In genomic region chr1:184789899-184790298, GRCh38 we compare ENCODE assay signal across 23 cellular contexts. TPM values are rescaled to one million over a fixed set of nuclear protein-coding genes. Genes with fewer than 3 reads are reported as not detected.
DNase-seq lines count a peak whose midpoint lies in the region; ATAC-seq and TF ChIP-seq lines count a peak whose summit lies in the region.
"Had no signal": no experiment of that assay in that cellular context is flagged by ENCODE, and none has a peak within 500 bp of the region (broad histone marks: within the 10 kb centered on the region; RNA-seq: fewer than 3 reads in every experiment).

No MANE protein-coding gene starts in this region.

- no peaks in the 10 kb centered on the region for H3K36me3 ChIP-seq in SK-N-SH (replicated peaks in 1 of 2; ENCODE audit: control insufficient read depth in 1 of 2, insufficient read depth in 2 of 2, low read length in 1 of 2)
- no peaks in the 10 kb centered on the region for H3K36me3 ChIP-seq in transverse colon
- H3K36me3 ChIP-seq in hepatocyte (replicated peaks; ENCODE audit: insufficient read depth, low read depth): no peaks in the 10 kb centered on the region
- H3K36me3 ChIP-seq in PC-3 (ENCODE audit: low read depth, low read length): no peaks in the 10 kb centered on the region
- H3K36me3 ChIP-seq: BLaER1, SJSA1, thyroid gland had no signal

- BruUV-seq in PC-3 (replicated peaks; lab: Mats Ljungman, UMichigan): no TSS peak

- no peaks in the 10 kb centered on the region for H3K27me3 ChIP-seq in SK-N-SH (ENCODE audit: insufficient read depth)
- H3K27me3 ChIP-seq in transverse colon: no peaks in the 10 kb centered on the region
- H3K27me3 ChIP-seq in hepatocyte: no peaks in the 10 kb centered on the region
- H3K27me3 ChIP-seq in PC-3 (ENCODE audit: low read length): no peaks in the 10 kb centered on the region
- H3K27me3 ChIP-seq: BLaER1, SJSA1, thyroid gland had no signal

- H3K4me3 ChIP-seq in SK-N-SH (ENCODE audit: low read depth in 2 of 2, low read length in 1 of 2) (no peak overlapping the region), transverse colon (no peak overlapping the region), hepatocyte (no peak overlapping the region), PC-3 (ENCODE audit: low read length) (no peak overlapping the region)
- H3K4me3 ChIP-seq: BLaER1, left ventricle myocardium inferior, SJSA1, thyroid gland had no signal

- H3K9ac ChIP-seq in SK-N-SH: no peak overlapping the region
- H3K9ac ChIP-seq in PC-3 (ENCODE audit: low read length): no peak overlapping the region
- H3K9ac ChIP-seq: BLaER1 had no signal

- TF ChIP-seq POLR2A in transverse colon (IDR thresholded peaks at IDR 0.05): no peak

- TF ChIP-seq CTCF in SK-N-SH (IDR thresholded peaks at IDR 0.05): no peak
- TF ChIP-seq CTCF in transverse colon (IDR thresholded peaks at IDR 0.05): no peak
- TF ChIP-seq CTCF in hepatocyte (IDR thresholded peaks at IDR 0.05; ENCODE audit: poor library complexity): no peak
- no peak for TF ChIP-seq CTCF in PC-3 (conservative IDR thresholded peaks at IDR 0.05; ENCODE audit: low read depth, low read length)

- H3K4me2 ChIP-seq in SK-N-SH (no peak overlapping the region), hepatocyte (no peak overlapping the region), PC-3 (ENCODE audit: low read length) (no peak overlapping the region)
- H3K4me2 ChIP-seq: BLaER1 had no signal

- in situ Hi-C loops in transverse colon (cut with MboI; ENCODE audit: low pct_ligation_motif_present in 1 of 4, low pct_unique_long_range_greater_than_20kb in 1 of 4, low sequenced_read_pairs in 3 of 4): loop anchor here in 1 of 4 donors (25.0 kb wide), 1 partner anchor 372 kb away; the partner anchor contains the start of genes SWT1 and TRMT1L

- ATAC-seq in SK-N-SH treated with all-trans-retinoic acid at 6 μM for 48 hours (no peak), PC-3 (no peak)
- ATAC-seq: activated CD4-positive, alpha-beta T cell treated with anti-CD3 and anti-CD28 coated beads for 36 hours; HepG2 had no signal

- H3K4me1 ChIP-seq in SK-N-SH (ENCODE audit: control insufficient read depth in 1 of 2, insufficient read depth in 2 of 2, low read depth in 1 of 2, low read length in 1 of 2) (peaks cover 11 to 27% of the 10 kb centered on the region in 2 experiments), transverse colon (peaks cover 16 to 39% (median 27%) of the 10 kb centered on the region in 4 donors), hepatocyte (ENCODE audit: insufficient read depth) (peaks cover 18% of the 10 kb centered on the region), PC-3 (ENCODE audit: insufficient read depth, low read length) (peaks cover 42% of the 10 kb centered on the region)
- H3K4me1 ChIP-seq: BLaER1, thyroid gland had no signal

- no peaks in the 10 kb centered on the region for H4K20me1 ChIP-seq in SK-N-SH (ENCODE audit: insufficient read depth)
- no peaks in the 10 kb centered on the region for H4K20me1 ChIP-seq in hepatocyte (ENCODE audit: insufficient read depth, poor library complexity, severe bottlenecking)
- H4K20me1 ChIP-seq in PC-3 (ENCODE audit: low read length): no peaks in the 10 kb centered on the region
- H4K20me1 ChIP-seq: BLaER1 had no signal

- POLR2A ChIA-PET in SK-N-SH (lab: Yijun Ruan, JAX) (no interaction called here), PC-3 (lab: Charles Lee; ENCODE audit: unreplicated experiment) (no interaction called here)

- intact Hi-C loops in transverse colon (cut with DNase I; ENCODE audit: low total_unique reads) (no loop called here), PC-3 (cut with micrococcal nuclease) (no loop called here)

- H3K27ac ChIP-seq in SK-N-SH (ENCODE audit: low read depth in 2 of 2, low read length in 1 of 2): peak overlapping the region; percentile 78 to 99; a peak in 3 of 4 replicates
- peak overlapping the region; percentile 10 to 75 (median 50) for H3K27ac ChIP-seq in transverse colon
- H3K27ac ChIP-seq in hepatocyte: no peak overlapping the region
- H3K27ac ChIP-seq in PC-3 (ENCODE audit: low read length): no peak overlapping the region
- H3K27ac ChIP-seq: BLaER1, left ventricle myocardium inferior, SJSA1, thyroid gland had no signal

- no peaks in the 10 kb centered on the region for H3K9me2 ChIP-seq in SK-N-SH
- no peaks in the 10 kb centered on the region for H3K9me2 ChIP-seq in hepatocyte (replicated peaks; ENCODE audit: insufficient read depth)
- H3K9me2 ChIP-seq in PC-3 (replicated peaks; ENCODE audit: low read length): no peaks in the 10 kb centered on the region

- H3K79me2 ChIP-seq in SK-N-SH (ENCODE audit: insufficient read depth): no peaks in the 10 kb centered on the region
- H3K79me2 ChIP-seq in hepatocyte: no peaks in the 10 kb centered on the region
- H3K79me2 ChIP-seq in PC-3 (ENCODE audit: low read length): no peaks in the 10 kb centered on the region

- H2AFZ ChIP-seq in SK-N-SH (ENCODE audit: low read depth) (no peak overlapping the region), hepatocyte (no peak overlapping the region), PC-3 (ENCODE audit: low read length) (no peak overlapping the region)

- H3K9me3 ChIP-seq in SK-N-SH (no peaks in the 10 kb centered on the region), transverse colon (peaks cover 0 to 3% of the 10 kb centered on the region in 2 donors), hepatocyte (ENCODE audit: low read depth) (no peaks in the 10 kb centered on the region), PC-3 (ENCODE audit: low read length) (no peaks in the 10 kb centered on the region)
- H3K9me3 ChIP-seq: SJSA1, thyroid gland had no signal

- no peak for TF ChIP-seq RAD21 in SK-N-SH (IDR thresholded peaks at IDR 0.05; ENCODE audit: low read length)

- TF ChIP-seq EP300 in SK-N-SH (IDR thresholded peaks at IDR 0.05; ENCODE audit: borderline replicate concordance in 1 of 2, low read depth in 1 of 2, low read length in 1 of 2) (no peak), transverse colon (IDR thresholded peaks at IDR 0.05; ENCODE audit: low read depth) (no peak)

- CTCF ChIA-PET in SK-N-SH (lab: Yijun Ruan, JAX): interaction anchor here (1.6 to 2.8 kb wide), 2 partner anchors 8 to 17 kb away, joined by 3 to 14 read pairs; no protein-coding TSS in a partner anchor
- CTCF ChIA-PET in PC-3 (lab: Charles Lee): no interaction called here

- DNase-seq in SK-N-SH (no peak), NCI-H524 (lab: John Stamatoyannopoulos, UW) (peak; percentile 35 to 69), fibroblast of peridontal ligament (ENCODE audit: extremely low read depth) (peak; percentile 47), transverse colon (no peak), NCI-H146 treated with DMSO at 0.1 percent for 48 hours (lab: John Stamatoyannopoulos, UW; ENCODE audit: unreplicated experiment) (no peak), hepatocyte (ENCODE audit: low spot score) (no peak), PC-3 (no peak)
- DNase-seq: activated CD4-positive, alpha-beta T cell treated with anti-CD3 and anti-CD28 coated beads for 36 hours; activated CD8-positive, alpha-beta memory T cell treated with anti-CD3 and anti-CD28 coated beads for 24 hours; activated effector memory CD4-positive, alpha-beta T cell treated with anti-CD3 and anti-CD28 coated beads, Interleukin-2, amount 50 U/mL, for 16 hours; dermis blood vessel endothelial cell; DND-41; left ventricle myocardium inferior; naive B cell; NCI-H1048; NCI-H187 treated with DMSO at 0.1 percent for 48 hours; nucleus accumbens; T-helper 2 cell; thyroid gland had no signal

- H3F3A ChIP-seq in SK-N-SH (replicated peaks; ENCODE audit: insufficient read depth) (peaks cover 28% of the 10 kb centered on the region), PC-3 (ENCODE audit: low read length, unreplicated experiment) (peaks cover 7% of the 10 kb centered on the region)

- WGBS in SK-N-SH (ENCODE audit: low lambda C conversion rate): 61% methylated on average over 2 of the region's 2 CpGs
- WGBS in transverse colon (ENCODE audit: low coverage in 1 of 2), 2 donors: 29 to 31% methylated on average over 2 of the region's 2 CpGs
- WGBS in hepatocyte (ENCODE audit: low lambda C conversion rate, missing lambda C conversion rate): 37% methylated on average over 2 of the region's 2 CpGs

TF ChIP-seq in SK-N-SH, 30 proteins besides CTCF, POLR2A, EP300 and RAD21 (continues in another document):
- no peak for TF ChIP-seq SMC3 (IDR thresholded peaks at IDR 0.05; ENCODE audit: low read depth, low read length)
- no peak for TF ChIP-seq FOXJ3 (CRISPR knock-in tag; IDR thresholded peaks at IDR 0.05)
- no peak for TF ChIP-seq MEF2A (IDR thresholded peaks at IDR 0.05; ENCODE audit: borderline replicate concordance, low read depth)
- no peak for TF ChIP-seq RFX5 (IDR thresholded peaks at IDR 0.05; ENCODE audit: low read length)
- no peak for TF ChIP-seq USF2 (IDR thresholded peaks at IDR 0.05; ENCODE audit: borderline replicate concordance, low read depth, low read length)

TF ChIP-seq in SK-N-SH treated with all-trans-retinoic acid at 6 μM for 48 hours, 23 proteins besides CTCF, POLR2A, EP300 and RAD21 (continues in another document):
- no peak for TF ChIP-seq ARNTL (CRISPR knock-in tag; IDR thresholded peaks at IDR 0.05; ENCODE audit: borderline replicate concordance, low read depth)
- TF ChIP-seq CSDC2 (CRISPR knock-in tag; IDR thresholded peaks at IDR 0.05): no peak
- TF ChIP-seq CSRNP3 (CRISPR knock-in tag; IDR thresholded peaks at IDR 0.05): no peak
- TF ChIP-seq PPARA (CRISPR knock-in tag; IDR thresholded peaks at IDR 0.05; ENCODE audit: borderline replicate concordance): no peak

RNA-seq across cellular contexts. Expression of gene EDEM3, which starts 35.2 kb away (rescaled TPM):
- polyA plus RNA-seq in SK-N-SH (2012; rRNA removed): 28.6 and 37.2 TPM in 2 replicates
- polyA plus RNA-seq in SK-N-SH (2012; cell fraction: cytosol; rRNA removed): 34.7 and 42.6 TPM in 2 replicates
- polyA plus RNA-seq in SK-N-SH (2012; cell fraction: nucleus; rRNA removed): 16.2 and 48.0 TPM in 2 replicates
- total RNA-seq in transverse colon: 10 to 100 TPM; 28.1 to 57.0 (median 42.7) TPM
- 50.8 and 54.1 TPM in 2 replicates for total RNA-seq in hepatocyte
- 14.9 and 16.5 TPM in 2 replicates for polyA plus RNA-seq in hepatocyte
- total RNA-seq in PC-3 (2014; rRNA removed): 12.8 and 16.2 TPM in 2 replicates

Comparison
In these comparisons a context has a peak if more than half of its experiments do, and no peak if none do; other contexts are left out.
1. DNase-seq: peak in NCI-H524 (2 of 2) and fibroblast of peridontal ligament (single experiment); none in SK-N-SH (single experiment), transverse colon (single experiment), NCI-H146 treated with DMSO at 0.1 percent for 48 hours (single experiment), hepatocyte (single experiment) and PC-3 (single experiment).
2. H3K27ac ChIP-seq: peak in SK-N-SH (2 of 2) and transverse colon (4 of 4); none in hepatocyte (single experiment) and PC-3 (single experiment).